ENCODE assay signal across 10 cellular contexts in the genomic region with DNA sequence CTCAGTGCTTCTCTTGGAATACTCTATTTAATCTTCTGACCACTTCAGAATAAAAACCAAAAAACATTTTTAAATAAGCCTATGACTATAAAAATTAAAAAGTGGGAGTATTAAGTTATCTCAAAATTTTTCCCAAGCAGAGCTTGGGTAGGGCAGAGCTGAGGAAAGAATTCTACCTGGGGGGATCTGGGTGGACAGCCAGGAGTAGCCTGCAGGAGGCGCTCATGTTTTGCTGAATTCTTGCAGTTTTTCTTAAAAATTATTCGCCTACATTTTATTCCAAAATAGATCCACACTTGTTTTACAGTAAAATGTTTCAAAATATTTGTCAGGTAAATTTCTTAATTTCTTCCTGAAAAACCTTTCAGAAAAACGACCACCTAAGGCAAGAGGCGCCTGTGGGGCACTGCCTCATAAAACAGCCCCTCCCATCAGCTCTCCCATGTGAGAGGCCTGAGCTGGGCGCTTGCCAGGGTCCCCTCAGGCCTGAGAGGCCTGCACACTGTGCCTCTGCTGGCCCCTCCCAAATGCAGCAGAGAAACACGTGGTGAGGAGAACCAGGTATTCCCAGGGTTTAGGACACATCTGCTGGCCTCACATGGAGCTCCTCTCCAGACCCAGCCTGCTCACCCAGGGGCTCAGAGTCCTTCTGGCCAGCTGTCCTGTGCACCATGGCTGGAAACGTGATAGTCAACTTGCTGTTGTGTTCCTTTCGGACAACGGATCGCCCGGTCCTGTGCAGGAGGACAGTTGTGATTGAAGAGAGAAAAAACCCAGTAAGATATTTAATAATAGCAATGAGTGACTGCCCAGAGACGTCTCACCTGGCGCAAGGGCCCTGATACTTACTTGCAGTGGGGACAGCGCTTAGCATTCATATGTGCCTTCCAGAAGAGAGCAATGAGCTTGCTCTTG. TPM values are rescaled to one million over a fixed set of nuclear protein-coding genes. Genes with fewer than 3 reads are reported as not detected.
A peak's percentile ranks its signal among the peaks of the same experiment; 100 is the strongest.
DNase-seq lines count a peak whose midpoint lies in the region; FAIRE-seq and TF ChIP-seq lines count a peak whose summit lies in the region.
"Had no signal": no experiment of that assay in that cellular context is flagged by ENCODE, and none has a peak within 500 bp of the region (broad histone marks: within the 10 kb centered on the region; RNA-seq: fewer than 3 reads in every experiment).

No MANE protein-coding gene starts in this region.

- POLR2A ChIA-PET in BJ (lab: Charles Lee), result no interaction called here

- in situ Hi-C loops in astrocyte of the spinal cord (cut with HindIII; ENCODE audit: low sequenced_read_pairs), result no loop called here

- CTCF ChIA-PET in BJ (lab: Yijun Ruan, JAX), result interaction anchor here (0.6 to 2.4 kb wide), 10 partner anchors 9 to 274 kb away, joined by 3 to 14 read pairs (median 4); no protein-coding TSS in a partner anchor

- H3K9me3 ChIP-seq in liver (ENCODE audit: control insufficient read depth in 4 of 4, low read length in 3 of 4), result no peaks in the 10 kb centered on the region

- H3K36me3 ChIP-seq in BJ (ENCODE audit: control insufficient read depth, insufficient read depth, low read length) (peaks cover 20% of the 10 kb centered on the region), liver (ENCODE audit: control insufficient read depth in 4 of 4, insufficient read depth in 3 of 4, low read depth in 1 of 4, low read length in 3 of 4) (peaks cover 12 to 45% (median 33%) of the 10 kb centered on the region in 4 donors)

- DNase-seq in BJ (ENCODE audit: low read depth) (no peak), GM12891 (ENCODE audit: insufficient read length, low spot score) (peak; percentile 25), astrocyte of the spinal cord (ENCODE audit: low read depth, low spot score) (no peak), D341Med (ENCODE audit: low spot score) (no peak), cortex of kidney (lab: John Stamatoyannopoulos, UW) (no peak), RPMI8226 (no peak)
- DNase-seq in activated T-cell treated with anti-CD3 and anti-CD28 coated beads, Interleukin-2, amount 50 U/mL, for 1 hour, result no peak
- DNase-seq: NCI-H2029, retina had no signal

- H3K27me3 ChIP-seq in BJ (ENCODE audit: control insufficient read depth, insufficient read depth, low read length) (no peaks in the 10 kb centered on the region), liver (ENCODE audit: control insufficient read depth in 4 of 4, insufficient read depth in 4 of 4, low read length in 3 of 4) (no peaks in the 10 kb centered on the region)

- H3K4me1 ChIP-seq in liver (ENCODE audit: control insufficient read depth in 4 of 4, insufficient read depth in 4 of 4, low read length in 3 of 4), result no peaks in the 10 kb centered on the region

- no peak overlapping the region for H3K4me3 ChIP-seq in BJ (ENCODE audit: low read depth, low read length)
- H3K4me3 ChIP-seq in astrocyte of the spinal cord (ENCODE audit: low read depth, low read length), result no peak overlapping the region
- no peak overlapping the region for H3K4me3 ChIP-seq in liver (ENCODE audit: low read depth in 1 of 3, low read length in 3 of 3)

- TF ChIP-seq CTCF in BJ (IDR thresholded peaks at IDR 0.05; ENCODE audit: insufficient read depth, low read depth, low read length) (peak; percentile 40; the same call in 1 of the 2 replicates), astrocyte of the spinal cord (IDR thresholded peaks at IDR 0.05; ENCODE audit: low read depth, low read length) (peak; percentile 49), liver (IDR thresholded peaks at IDR 0.05; ENCODE audit: low read depth, low read length, missing input control) (peak; percentile 20)

- TF ChIP-seq RAD21 in liver (IDR thresholded peaks at IDR 0.05), result peak in 1 of 2 donors; percentile 17

- TF ChIP-seq POLR2A in GM12891 (IDR thresholded peaks at IDR 0.05; ENCODE audit: low read depth, low read length), result no peak

- H3K27ac ChIP-seq in liver (ENCODE audit: low read depth in 1 of 2, low read length in 2 of 2), result no peak overlapping the region

- no peak overlapping the region for H3K9ac ChIP-seq in liver (ENCODE audit: low read depth in 1 of 2, low read length in 2 of 2)

- no peak for FAIRE-seq in GM12891 (lab: Jason Lieb, UNC)

- 85% methylated on average over 14 of the region's 14 CpGs for WGBS in liver

TF ChIP-seq in GM12891, 5 proteins besides CTCF, POLR2A, EP300 and RAD21:
- TF ChIP-seq POU2F2 (IDR thresholded peaks at IDR 0.05; ENCODE audit: low read depth, low read length), result no peak
- no peak for TF ChIP-seq PAX5 (IDR thresholded peaks at IDR 0.05; ENCODE audit: insufficient read depth, low read length, severe bottlenecking)
- TF ChIP-seq TAF1 (IDR thresholded peaks at IDR 0.05; ENCODE audit: low read depth, low read length), result no peak
- TF ChIP-seq POLR2AphosphoS5 (IDR thresholded peaks at IDR 0.05; ENCODE audit: low read depth, low read length), result no peak
- TF ChIP-seq SPI1 (IDR thresholded peaks at IDR 0.05; ENCODE audit: low read depth, low read length), result no peak

TF ChIP-seq in liver, 16 proteins besides CTCF, POLR2A, EP300 and RAD21:
- TF ChIP-seq, protein P1, sequence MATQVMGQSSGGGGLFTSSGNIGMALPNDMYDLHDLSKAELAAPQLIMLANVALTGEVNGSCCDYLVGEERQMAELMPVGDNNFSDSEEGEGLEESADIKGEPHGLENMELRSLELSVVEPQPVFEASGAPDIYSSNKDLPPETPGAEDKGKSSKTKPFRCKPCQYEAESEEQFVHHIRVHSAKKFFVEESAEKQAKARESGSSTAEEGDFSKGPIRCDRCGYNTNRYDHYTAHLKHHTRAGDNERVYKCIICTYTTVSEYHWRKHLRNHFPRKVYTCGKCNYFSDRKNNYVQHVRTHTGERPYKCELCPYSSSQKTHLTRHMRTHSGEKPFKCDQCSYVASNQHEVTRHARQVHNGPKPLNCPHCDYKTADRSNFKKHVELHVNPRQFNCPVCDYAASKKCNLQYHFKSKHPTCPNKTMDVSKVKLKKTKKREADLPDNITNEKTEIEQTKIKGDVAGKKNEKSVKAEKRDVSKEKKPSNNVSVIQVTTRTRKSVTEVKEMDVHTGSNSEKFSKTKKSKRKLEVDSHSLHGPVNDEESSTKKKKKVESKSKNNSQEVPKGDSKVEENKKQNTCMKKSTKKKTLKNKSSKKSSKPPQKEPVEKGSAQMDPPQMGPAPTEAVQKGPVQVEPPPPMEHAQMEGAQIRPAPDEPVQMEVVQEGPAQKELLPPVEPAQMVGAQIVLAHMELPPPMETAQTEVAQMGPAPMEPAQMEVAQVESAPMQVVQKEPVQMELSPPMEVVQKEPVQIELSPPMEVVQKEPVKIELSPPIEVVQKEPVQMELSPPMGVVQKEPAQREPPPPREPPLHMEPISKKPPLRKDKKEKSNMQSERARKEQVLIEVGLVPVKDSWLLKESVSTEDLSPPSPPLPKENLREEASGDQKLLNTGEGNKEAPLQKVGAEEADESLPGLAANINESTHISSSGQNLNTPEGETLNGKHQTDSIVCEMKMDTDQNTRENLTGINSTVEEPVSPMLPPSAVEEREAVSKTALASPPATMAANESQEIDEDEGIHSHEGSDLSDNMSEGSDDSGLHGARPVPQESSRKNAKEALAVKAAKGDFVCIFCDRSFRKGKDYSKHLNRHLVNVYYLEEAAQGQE (IDR thresholded peaks at IDR 0.05), result no peak
- TF ChIP-seq GABPA (IDR thresholded peaks at IDR 0.05 in 1 of 2, conservative IDR thresholded peaks at IDR 0.05 in 1 of 2) (no peak), SP1 (IDR thresholded peaks at IDR 0.05) (no peak), TAF1 (conservative IDR thresholded peaks at IDR 0.05) (no peak), FOXA2 (IDR thresholded peaks at IDR 0.05) (no peak), JUND (IDR thresholded peaks at IDR 0.05) (no peak), EGR1 (IDR thresholded peaks at IDR 0.05; ENCODE audit: low read depth in 2 of 2) (no peak), FOXA1 (IDR thresholded peaks at IDR 0.05) (no peak), RXRA (IDR thresholded peaks at IDR 0.05) (no peak), NR2F2 (IDR thresholded peaks at IDR 0.05) (no peak), HNF4G (IDR thresholded peaks at IDR 0.05) (no peak), HNF4A (conservative IDR thresholded peaks at IDR 0.05) (no peak), YY1 (IDR thresholded peaks at IDR 0.05) (no peak)
- TF ChIP-seq, protein P2, sequence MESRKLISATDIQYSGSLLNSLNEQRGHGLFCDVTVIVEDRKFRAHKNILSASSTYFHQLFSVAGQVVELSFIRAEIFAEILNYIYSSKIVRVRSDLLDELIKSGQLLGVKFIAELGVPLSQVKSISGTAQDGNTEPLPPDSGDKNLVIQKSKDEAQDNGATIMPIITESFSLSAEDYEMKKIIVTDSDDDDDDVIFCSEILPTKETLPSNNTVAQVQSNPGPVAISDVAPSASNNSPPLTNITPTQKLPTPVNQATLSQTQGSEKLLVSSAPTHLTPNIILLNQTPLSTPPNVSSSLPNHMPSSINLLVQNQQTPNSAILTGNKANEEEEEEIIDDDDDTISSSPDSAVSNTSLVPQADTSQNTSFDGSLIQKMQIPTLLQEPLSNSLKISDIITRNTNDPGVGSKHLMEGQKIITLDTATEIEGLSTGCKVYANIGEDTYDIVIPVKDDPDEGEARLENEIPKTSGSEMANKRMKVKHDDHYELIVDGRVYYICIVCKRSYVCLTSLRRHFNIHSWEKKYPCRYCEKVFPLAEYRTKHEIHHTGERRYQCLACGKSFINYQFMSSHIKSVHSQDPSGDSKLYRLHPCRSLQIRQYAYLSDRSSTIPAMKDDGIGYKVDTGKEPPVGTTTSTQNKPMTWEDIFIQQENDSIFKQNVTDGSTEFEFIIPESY (IDR thresholded peaks at IDR 0.05), result no peak
- TF ChIP-seq, protein P3, sequence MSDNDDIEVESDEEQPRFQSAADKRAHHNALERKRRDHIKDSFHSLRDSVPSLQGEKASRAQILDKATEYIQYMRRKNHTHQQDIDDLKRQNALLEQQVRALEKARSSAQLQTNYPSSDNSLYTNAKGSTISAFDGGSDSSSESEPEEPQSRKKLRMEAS (IDR thresholded peaks at IDR 0.05), result no peak
- TF ChIP-seq, protein P4, sequence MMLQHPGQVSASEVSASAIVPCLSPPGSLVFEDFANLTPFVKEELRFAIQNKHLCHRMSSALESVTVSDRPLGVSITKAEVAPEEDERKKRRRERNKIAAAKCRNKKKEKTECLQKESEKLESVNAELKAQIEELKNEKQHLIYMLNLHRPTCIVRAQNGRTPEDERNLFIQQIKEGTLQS (IDR thresholded peaks at IDR 0.05), result no peak

RNA-seq across cellular contexts. Expression of a gene that starts 17.5 kb away (rescaled TPM):
- polyA plus RNA-seq in BJ (2011; rRNA removed), result 8.0 and 9.0 TPM in 2 replicates
- 11.0 and 25.9 TPM in 2 replicates for polyA minus RNA-seq in BJ (2011; rRNA and poly(A)+ RNA removed)
- 10.2 TPM for polyA plus RNA-seq in GM12891 (2012; ENCODE audit: low read depth, missing spikeins)
- 10 to 100 TPM in 1 of 2 donors, 1 to 10 TPM in 1; 7.5 to 12.3 TPM for total RNA-seq in liver
- 1 to 10 TPM; 3.2 to 4.7 TPM for polyA plus RNA-seq in liver

RNA-seq across cellular contexts. Expression of a gene that starts 17.8 kb away (rescaled TPM):
- polyA plus RNA-seq in BJ (2011; rRNA removed), result 31.6 and 74.4 TPM in 2 replicates
- polyA minus RNA-seq in BJ (2011; rRNA and poly(A)+ RNA removed), result 52.2 and 57.2 TPM in 2 replicates
- polyA plus RNA-seq in GM12891 (2012; ENCODE audit: low read depth, missing spikeins), result 59.2 TPM
- 10 to 100 TPM; 53.6 to 74.6 TPM for total RNA-seq in liver
- 10 to 100 TPM; 25.5 to 36.7 TPM for polyA plus RNA-seq in liver
